ENCODE assay signal across 16 cellular contexts in genomic region chr16:25045696-25046381, GRCh38. TPM values are rescaled to one million over a fixed set of nuclear protein-coding genes. Genes with fewer than 3 reads are reported as not detected.
DNase-seq lines count a peak whose midpoint lies in the region; ATAC-seq and TF ChIP-seq lines count a peak whose summit lies in the region.
"Had no signal": no experiment of that assay in that cellular context is flagged by ENCODE, and none has a peak within 500 bp of the region (broad histone marks: within the 10 kb centered on the region; RNA-seq: fewer than 3 reads in every experiment).

No MANE protein-coding gene starts in this region.

- H3K9me3 ChIP-seq in right cardiac atrium (ENCODE audit: control insufficient read depth, low read length): no peaks in the 10 kb centered on the region
- H3K9me3 ChIP-seq in sigmoid colon: no peaks in the 10 kb centered on the region
- H3K9me3 ChIP-seq: BLaER1 treated with 17β-estradiol and CSF1 and Interleukin-3, amounts not matched to agents 10 nM and 100 nM; left lung; right atrium auricular region; stomach had no signal

- TF ChIP-seq EP300 in sigmoid colon (IDR thresholded peaks at IDR 0.05): no peak

- H3K27me3 ChIP-seq in right cardiac atrium (ENCODE audit: control insufficient read depth, insufficient read depth) (no peaks in the 10 kb centered on the region), sigmoid colon (no peaks in the 10 kb centered on the region)
- H3K27me3 ChIP-seq: BLaER1 treated with 17β-estradiol and CSF1 and Interleukin-3, amounts not matched to agents 10 nM and 100 nM; left lung; right atrium auricular region; stomach had no signal

- intact Hi-C loops in right cardiac atrium (cut with DNase I): no loop called here
- intact Hi-C loops in sigmoid colon (cut with DNase I): no loop called here

- H3K36me3 ChIP-seq in sigmoid colon: no peaks in the 10 kb centered on the region
- H3K36me3 ChIP-seq: BLaER1 treated with 17β-estradiol and CSF1 and Interleukin-3, amounts not matched to agents 10 nM and 100 nM; left lung; right atrium auricular region; stomach had no signal

- no peak overlapping the region for H3K4me3 ChIP-seq in AG10803 (ENCODE audit: low read length)
- no peak overlapping the region for H3K4me3 ChIP-seq in fibroblast of the aortic adventitia (ENCODE audit: low read depth, low read length)
- H3K4me3 ChIP-seq in right cardiac atrium (ENCODE audit: low read length): no peak overlapping the region
- no peak overlapping the region for H3K4me3 ChIP-seq in sigmoid colon
- H3K4me3 ChIP-seq: BLaER1 treated with 17β-estradiol and CSF1 and Interleukin-3, amounts not matched to agents 10 nM and 100 nM; left lung; right atrium auricular region; stomach had no signal

- TF ChIP-seq CTCF in AG10803 (conservative IDR thresholded peaks at IDR 0.05; ENCODE audit: low read length) (no peak), fibroblast of the aortic adventitia (IDR thresholded peaks at IDR 0.05; ENCODE audit: insufficient read depth, low read length) (no peak), sigmoid colon (IDR thresholded peaks at IDR 0.05) (no peak)

- no peak for TF ChIP-seq POLR2A in sigmoid colon (IDR thresholded peaks at IDR 0.05)

- H3K4me1 ChIP-seq in right cardiac atrium (ENCODE audit: control insufficient read depth, insufficient read depth, low read length) (no peaks in the 10 kb centered on the region), sigmoid colon (peaks cover 0 to 16% (median 6%) of the 10 kb centered on the region in 4 donors)

- 78% methylated on average over 7 of the region's 7 CpGs for WGBS in right cardiac atrium
- 80 to 84% methylated on average over 7 of the region's 7 CpGs for WGBS in sigmoid colon, 2 donors

- H3K27ac ChIP-seq in right cardiac atrium (ENCODE audit: low read length) (no peak overlapping the region), sigmoid colon (no peak overlapping the region)
- H3K27ac ChIP-seq: left lung, right atrium auricular region, stomach had no signal

- DNase-seq in AG10803 (ENCODE audit: low read depth) (peak; percentile 89), HS-5 (ENCODE audit: low read depth) (peak; percentile 31), SW480 (ENCODE audit: low spot score) (peak; percentile 25), fibroblast of the aortic adventitia (ENCODE audit: low read depth) (peak; percentile 86), right cardiac atrium (no peak), sigmoid colon (no peak), NCI-H748 treated with DMSO at 0.1 percent for 48 hours (lab: John Stamatoyannopoulos, UW) (no peak)
- DNase-seq: activated CD4-positive, alpha-beta T cell treated with anti-CD3 and anti-CD28 coated beads for 36 hours; effector memory CD4-positive, alpha-beta T cell; left lung; NCI-H2081 treated with DMSO at 0.1 percent for 48 hours; NK-92 treated with Interleukin-12 subunit alpha and Interleukin-12 subunit beta, amount 100 ng/mL, for 24 hours had no signal

- ATAC-seq in right cardiac atrium (no peak), HG03045 (IDR thresholded peaks at IDR 0.05; ENCODE audit: unreplicated experiment) (no peak)
- ATAC-seq: activated CD4-positive, alpha-beta T cell treated with anti-CD3 and anti-CD28 coated beads for 36 hours; left lung had no signal

RNA-seq across cellular contexts. Expression of gene ARHGAP17, which starts 30.7 kb away (rescaled TPM):
- total RNA-seq in fibroblast of the aortic adventitia (ENCODE audit: low replicate concordance) (54.0 and 72.9 TPM in 2 replicates), right cardiac atrium (10 to 100 TPM; 45.4 to 58.2 (median 52.6) TPM), sigmoid colon (10 to 100 TPM; 27.1 to 44.3 (median 35.5) TPM)
- polyA plus RNA-seq in right cardiac atrium (33.5 TPM), sigmoid colon (10 to 100 TPM; 46.8 to 55.6 (median 50.6) TPM)

Comparison
In these comparisons a context has a peak if more than half of its experiments do, and no peak if none do; other contexts are left out.
1. DNase-seq: peak in AG10803 (single experiment), HS-5 (single experiment), SW480 (single experiment) and fibroblast of the aortic adventitia (single experiment); none in right cardiac atrium (0 of 3), sigmoid colon (single experiment) and NCI-H748 treated with DMSO at 0.1 percent for 48 hours (single experiment).